ENCODE assay signal across 9 cellular contexts in the genomic region with DNA sequence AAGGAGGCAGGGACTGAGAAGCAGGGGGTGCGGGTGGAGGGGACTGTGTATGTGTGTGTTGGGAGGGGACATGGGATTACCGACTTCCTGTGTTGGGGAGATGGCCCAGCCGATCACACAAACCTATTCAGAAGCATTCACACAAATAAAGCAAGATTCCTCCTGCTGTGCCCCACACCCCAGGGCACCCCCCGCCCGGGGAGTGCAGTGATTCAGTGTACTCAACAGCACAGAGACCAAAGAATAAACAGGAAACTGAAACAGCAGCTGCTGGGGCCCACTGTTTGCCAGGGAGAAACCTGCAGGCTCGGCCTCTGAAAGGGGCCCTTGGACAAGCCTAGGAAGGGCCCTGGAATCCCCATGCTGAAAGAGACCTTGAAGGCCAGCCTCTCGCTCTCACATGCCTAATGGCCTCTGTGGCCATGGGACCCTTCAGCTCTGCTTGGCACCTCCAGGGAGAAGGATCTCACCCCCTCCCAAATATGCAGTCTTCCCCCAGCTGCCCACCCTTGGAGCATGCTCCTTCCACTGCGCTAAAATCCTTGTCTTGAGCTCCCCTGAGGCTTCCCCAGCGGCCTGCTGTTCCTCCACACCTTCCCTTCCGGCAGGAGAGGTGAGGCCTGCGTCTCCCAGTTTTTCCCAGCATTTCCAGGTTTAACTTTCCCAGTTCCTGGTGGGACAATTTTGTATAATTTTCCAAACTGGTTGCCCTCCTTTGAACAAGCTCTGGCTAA.
A peak's percentile ranks its signal among the peaks of the same experiment; 100 is the strongest.
DNase-seq lines count a peak whose midpoint lies in the region; ATAC-seq and TF ChIP-seq lines count a peak whose summit lies in the region.
"Had no signal": no experiment of that assay in that cellular context is flagged by ENCODE, and none has a peak within 500 bp of the region (broad histone marks: within the 10 kb centered on the region; RNA-seq: fewer than 3 reads in every experiment).

No MANE protein-coding gene starts in this region.

- H3K27me3 ChIP-seq in right lobe of liver = no peaks in the 10 kb centered on the region

- H3K27ac ChIP-seq in SK-N-MC (peak overlapping the region; percentile 20), right lobe of liver (no peak overlapping the region)

- no peak overlapping the region for H3K27ac Mint-ChIP-seq in immature natural killer cell

- DNase-seq in DMS53 treated with DMSO at 0.1 percent for 48 hours (lab: John Stamatoyannopoulos, UW; ENCODE audit: unreplicated experiment) (peak; percentile 98), M059J (ENCODE audit: low read depth) (peak; percentile 30), SK-N-MC (ENCODE audit: low read depth, low spot score) (peak; percentile 48), right lobe of liver (peak in 1 of 3 donors; percentile 27), AG08395 (ENCODE audit: low spot score) (no peak), immature natural killer cell (no peak), HuH-7.5 (ENCODE audit: low spot score) (no peak), T-helper 1 cell (no peak)
- DNase-seq: dorsolateral prefrontal cortex had no signal

- no peaks in the 10 kb centered on the region for H3K36me3 ChIP-seq in SK-N-MC (ENCODE audit: insufficient read depth, low read length)
- H3K36me3 ChIP-seq in right lobe of liver = no peaks in the 10 kb centered on the region

- H3K27me3 Mint-ChIP-seq in immature natural killer cell (ENCODE audit: low read depth in 3 of 3) = peaks cover 0 to 6% (median 2%) of the 10 kb centered on the region in 3 donors

- H3K4me1 Mint-ChIP-seq in immature natural killer cell = no peaks in the 10 kb centered on the region

- no peaks in the 10 kb centered on the region for H3K9me3 ChIP-seq in SK-N-MC (ENCODE audit: low read depth, low read length)
- H3K9me3 ChIP-seq in right lobe of liver = no peaks in the 10 kb centered on the region

- peak overlapping the region; percentile 45 for H3K9ac ChIP-seq in SK-N-MC (ENCODE audit: insufficient read length)

- no peaks in the 10 kb centered on the region for H3K9me3 Mint-ChIP-seq in immature natural killer cell

- TF ChIP-seq CTCF in right lobe of liver (IDR thresholded peaks at IDR 0.05) = no peak

- no peak for TF ChIP-seq POLR2A in right lobe of liver (IDR thresholded peaks at IDR 0.05)

- H3K36me3 Mint-ChIP-seq in immature natural killer cell = no peaks in the 10 kb centered on the region

- peak; percentile 11 to 52 (median 18) for ATAC-seq in right lobe of liver

- intact Hi-C loops in right lobe of liver (cut with DNase I) = no loop called here

- 61% methylated on average over 5 of the region's 11 CpGs for WGBS in right lobe of liver (ENCODE audit: insufficient coverage, low coverage, low lambda C conversion rate, missing lambda C conversion rate)

- no peak overlapping the region for H3K4me3 Mint-ChIP-seq in immature natural killer cell

- peaks cover 0 to 12% (median 0%) of the 10 kb centered on the region in 4 donors for H3K4me1 ChIP-seq in right lobe of liver

- peak overlapping the region; percentile 59; the same call in 1 of the 2 replicates for H3K4me3 ChIP-seq in SK-N-MC
- H3K4me3 ChIP-seq in right lobe of liver = no peak overlapping the region
- H3K4me3 ChIP-seq: dorsolateral prefrontal cortex had no signal

Comparison
In these comparisons a context has a peak if more than half of its experiments do, and no peak if none do; other contexts are left out.
1. DNase-seq: peak in DMS53 treated with DMSO at 0.1 percent for 48 hours (single experiment), M059J (single experiment) and SK-N-MC (single experiment); none in AG08395 (single experiment), immature natural killer cell (0 of 3), HuH-7.5 (single experiment) and T-helper 1 cell (0 of 5).